Comparison of ENCODE assay signal across 11 cellular contexts in genomic region chr11:134951305-134951700, GRCh38.
A peak's percentile ranks its signal among the peaks of the same experiment; 100 is the strongest.
DNase-seq lines count a peak whose midpoint lies in the region; ATAC-seq, FAIRE-seq and TF ChIP-seq lines count a peak whose summit lies in the region.
"Had no signal": no experiment of that assay in that cellular context is flagged by ENCODE, and none has a peak within 500 bp of the region (broad histone marks: within the 10 kb centered on the region; RNA-seq: fewer than 3 reads in every experiment).

No MANE protein-coding gene starts in this region.

- no peak overlapping the region for H3K4me2 ChIP-seq in H1 (ENCODE audit: insufficient read depth in 1 of 2, low read depth in 2 of 2, low read length in 2 of 2)

- no peaks in the 10 kb centered on the region for H3K4me1 Mint-ChIP-seq in Caco-2 (ENCODE audit: low read depth, unreplicated experiment)

- H4K91ac ChIP-seq in H1 (replicated peaks; ENCODE audit: insufficient read length, low read length) = no peak overlapping the region

- H3K23me2 ChIP-seq in H1 (ENCODE audit: low read depth, low read length) = no peaks in the 10 kb centered on the region; the same call in 1 of the 2 replicates

- no peak overlapping the region for H2BK120ac ChIP-seq in H1 (replicated peaks; ENCODE audit: low read depth, low read length)

- H2AK5ac ChIP-seq in H1 (ENCODE audit: low read depth, low read length) = no peak overlapping the region

- H3K4me3 ChIP-seq in H1 (ENCODE audit: extremely low read depth in 1 of 4, insufficient read depth in 2 of 4, low read depth in 3 of 4, low read length in 4 of 4) (no peak overlapping the region), mesodermal cell (ENCODE audit: extremely low read depth, insufficient read depth, low read length, poor library complexity, severe bottlenecking) (no peak overlapping the region), Caco-2 (ENCODE audit: low read depth, low read length) (no peak overlapping the region)

- TF ChIP-seq EP300 in H1 (IDR thresholded peaks at IDR 0.05; ENCODE audit: borderline replicate concordance in 1 of 2, low read depth in 2 of 2, low read length in 2 of 2) = no peak

- no peak overlapping the region for H3K56ac ChIP-seq in H1 (replicated peaks; ENCODE audit: insufficient read length, low read depth, low read length)

- no peak for TF ChIP-seq CTCF in H1 (IDR thresholded peaks at IDR 0.05; ENCODE audit: control extremely low read depth in 1 of 3, insufficient read depth in 1 of 3, low read depth in 1 of 3, low read length in 3 of 3)
- no peak for TF ChIP-seq CTCF in Caco-2 (IDR thresholded peaks at IDR 0.05; ENCODE audit: insufficient read depth in 1 of 2, low read depth in 1 of 2, low read length in 1 of 2, severe bottlenecking in 1 of 2, unreplicated experiment in 1 of 2)

- no peak overlapping the region for H3K27ac Mint-ChIP-seq in Caco-2 (ENCODE audit: unreplicated experiment)

- CTCF ChIA-PET in H1 (lab: Charles Lee; ENCODE audit: partially characterized antibody) = interaction anchor here (0.7 to 2.9 kb wide), 7 partner anchors 10 to 85 kb away, joined by 3 to 8 read pairs (median 3); no protein-coding TSS in a partner anchor
- CTCF ChIA-PET in Caco-2 (lab: Charles Lee) = interaction anchor here (0.5 kb wide), 1 partner anchor 11 kb away, joined by 3 read pairs; no protein-coding TSS in a partner anchor

- H2BK5ac ChIP-seq in H1 (ENCODE audit: low read depth, low read length) = no peak overlapping the region

- H3K36me3 ChIP-seq in H1 (ENCODE audit: control insufficient read depth in 2 of 4, insufficient read depth in 4 of 4, low read length in 3 of 4) (no peaks in the 10 kb centered on the region), mesodermal cell (ENCODE audit: control insufficient read depth, insufficient read depth, low read length) (no peaks in the 10 kb centered on the region), Caco-2 (ENCODE audit: control insufficient read depth, insufficient read depth, low read length) (no peaks in the 10 kb centered on the region)

- no peaks in the 10 kb centered on the region for H3K36me3 Mint-ChIP-seq in Caco-2 (ENCODE audit: insufficient read depth, unreplicated experiment)

- no peak overlapping the region for H2BK20ac ChIP-seq in H1 (ENCODE audit: low read length)

- peak overlapping the region; percentile 71; the same call in 1 of the 2 replicates for H3K18ac ChIP-seq in H1 (ENCODE audit: extremely low read depth, low read length)

- no peak overlapping the region for H2BK15ac ChIP-seq in H1 (ENCODE audit: low read length)

- H4K8ac ChIP-seq in H1 (ENCODE audit: extremely low read depth, insufficient read depth, low read length) = no peak overlapping the region

- no peak overlapping the region for H3K4me3 Mint-ChIP-seq in Caco-2 (ENCODE audit: unreplicated experiment)

- no peak overlapping the region for H2BK12ac ChIP-seq in H1 (ENCODE audit: low read depth, low read length)

- TF ChIP-seq RAD21 in H1 (IDR thresholded peaks at IDR 0.05 in 1 of 2, conservative IDR thresholded peaks at IDR 0.05 in 1 of 2; ENCODE audit: low read depth in 2 of 2, low read length in 2 of 2) = no peak

- intact Hi-C loops in Right ventricle myocardium superior (cut with DNase I) = no loop called here
- intact Hi-C loops in cardiac septum (cut with DNase I) = no loop called here
- intact Hi-C loops in Caco-2 (cut with micrococcal nuclease; ENCODE audit: unreplicated experiment) = no loop called here

- H3K27ac ChIP-seq in H1 (ENCODE audit: low read depth, low read length) (no peak overlapping the region), mesodermal cell (ENCODE audit: low read depth, low read length, severe bottlenecking) (peak overlapping the region; percentile 89)
- H3K27ac ChIP-seq: RWPE1 had no signal

- H3K9me3 Mint-ChIP-seq in Caco-2 (ENCODE audit: unreplicated experiment) = no peaks in the 10 kb centered on the region

- ATAC-seq in Right ventricle myocardium superior (ENCODE audit: poor library complexity) (peak; percentile 55), HG02870 (IDR thresholded peaks at IDR 0.05; ENCODE audit: unreplicated experiment) (no peak)

- H3K27me3 Mint-ChIP-seq in Caco-2 (ENCODE audit: insufficient read depth, unreplicated experiment) = no peaks in the 10 kb centered on the region

- H3K14ac ChIP-seq in H1 (ENCODE audit: insufficient read length) = no peak overlapping the region

- BruUV-seq in Caco-2 (replicated peaks; lab: Mats Ljungman, UMichigan) = no TSS peak

- H3K4me1 ChIP-seq in H1 (replicated peaks in 1 of 4; ENCODE audit: control insufficient read depth in 3 of 4, insufficient read depth in 4 of 4, low read length in 3 of 4) = peaks cover 0 to 7% (median 5%) of the 10 kb centered on the region in 4 experiments; a peak in 4 of 7 replicates
- peaks cover 47% of the 10 kb centered on the region for H3K4me1 ChIP-seq in mesodermal cell (ENCODE audit: control insufficient read depth, insufficient read depth, low read length, poor library complexity, severe bottlenecking)
- H3K4me1 ChIP-seq in Caco-2 = no peaks in the 10 kb centered on the region

- no peaks in the 10 kb centered on the region for H3K79me1 ChIP-seq in H1 (ENCODE audit: low read depth, low read length)

- FAIRE-seq in H1 (lab: Jason Lieb, UNC) = no peak

- WGBS in H1 (ENCODE audit: extremely low coverage in 1 of 2, insufficient coverage in 1 of 2, insufficient read length in 1 of 2, insufficient replicate concordance in 2 of 2, low coverage in 1 of 2, low lambda C conversion rate in 2 of 2, missing lambda C conversion rate in 1 of 2), 2 experiments = 75% methylated on average over 6 of the region's 6 CpGs; no CpG with 5 or more reads in 1 of the 2 experiments
- WGBS in mesodermal cell (ENCODE audit: insufficient coverage in 2 of 2), 2 experiments = 72 to 91% methylated on average over 4 to 5 of the region's 6 CpGs

- no peak for TF ChIP-seq POLR2A in H1 (IDR thresholded peaks at IDR 0.05; ENCODE audit: control extremely low read depth in 1 of 2, low read depth in 2 of 2, low read length in 2 of 2)

- H3K27me3 ChIP-seq in H1 (replicated peaks in 1 of 4; ENCODE audit: control insufficient read depth in 3 of 4, extremely low read depth in 1 of 4, insufficient read depth in 3 of 4, low read length in 3 of 4) = no peaks in the 10 kb centered on the region
- no peaks in the 10 kb centered on the region for H3K27me3 ChIP-seq in Caco-2 (replicated peaks; ENCODE audit: control insufficient read depth, insufficient read depth, low read length)

- POLR2A ChIA-PET in H1 (lab: Charles Lee; ENCODE audit: partially characterized antibody) = interaction anchor here (0.7 kb wide), 1 partner anchor 42 kb away, joined by 4 read pairs; no protein-coding TSS in a partner anchor
- POLR2A ChIA-PET in Caco-2 (lab: Charles Lee) = no interaction called here

- H3K9ac ChIP-seq in H1 (replicated peaks in 1 of 4; ENCODE audit: extremely low read depth in 1 of 4, low read depth in 3 of 4, low read length in 3 of 4) = no peak overlapping the region

- no peak overlapping the region for H3K23ac ChIP-seq in H1 (ENCODE audit: insufficient read length)

- H2AFZ ChIP-seq in H1 (ENCODE audit: low read length) = peak overlapping the region; percentile 85; the same call in 1 of the 2 replicates

- peaks cover 0 to 2% of the 10 kb centered on the region in 2 experiments for H4K20me1 ChIP-seq in H1 (replicated peaks in 1 of 2; ENCODE audit: control insufficient read depth in 1 of 2, insufficient read depth in 2 of 2, low read length in 2 of 2)

- no peak overlapping the region for H4K5ac ChIP-seq in H1 (ENCODE audit: insufficient read length, low read depth, low read length)

- H3K79me2 ChIP-seq in H1 (ENCODE audit: control insufficient read depth in 1 of 2, insufficient read depth in 2 of 2, low read length in 2 of 2) = no peaks in the 10 kb centered on the region

- H3K4ac ChIP-seq in H1 (replicated peaks; ENCODE audit: insufficient read length, low read depth, low read length) = no peak overlapping the region

- DNase-seq in Right ventricle myocardium superior = peak; percentile 53
- no peak for DNase-seq in cardiac septum (ENCODE audit: low spot score)
- no peak for DNase-seq in H1 (ENCODE audit: low read depth in 1 of 2, low spot score in 2 of 2)
- no peak for DNase-seq in dedifferentiated amniotic fluid mesenchymal stem cell (ENCODE audit: extremely low spot score)
- DNase-seq in NCI-H2171 (lab: John Stamatoyannopoulos, UW) = no peak
- DNase-seq in Caco-2 = no peak
- DNase-seq: activated CD4-positive, alpha-beta T cell treated with anti-CD3 and anti-CD28 coated beads for 4 hours; NCI-H1417 had no signal

- no peaks in the 10 kb centered on the region for H3K9me3 ChIP-seq in H1 (ENCODE audit: insufficient read depth in 2 of 2, low read depth in 1 of 2, low read length in 1 of 2)
- H3K9me3 ChIP-seq in mesodermal cell (ENCODE audit: control insufficient read depth, low read length) = no peaks in the 10 kb centered on the region
- H3K9me3 ChIP-seq in Caco-2 = no peaks in the 10 kb centered on the region

TF ChIP-seq in H1, 55 proteins besides CTCF, POLR2A, EP300 and RAD21 (continues in another document):
- TF ChIP-seq CHD1 (IDR thresholded peaks at IDR 0.05; ENCODE audit: low read depth, low read length) (no peak), POLR2AphosphoS5 (IDR thresholded peaks at IDR 0.05; ENCODE audit: low read depth, low read length) (no peak), HDAC2 (IDR thresholded peaks at IDR 0.05; ENCODE audit: borderline replicate concordance in 1 of 2, low read depth in 2 of 2, low read length in 2 of 2) (no peak), NANOG (IDR thresholded peaks at IDR 0.05; ENCODE audit: insufficient read depth, low read depth, low read length, poor library complexity, severe bottlenecking) (no peak), HDAC6 (IDR thresholded peaks at IDR 0.05; ENCODE audit: low read depth, low read length) (no peak), KDM4A (IDR thresholded peaks at IDR 0.05; ENCODE audit: low read depth, low read length, severe bottlenecking) (no peak), SUZ12 (IDR thresholded peaks at IDR 0.05; ENCODE audit: low read length) (no peak), RXRA (IDR thresholded peaks at IDR 0.05; ENCODE audit: insufficient read depth, low read depth, low read length) (no peak), BACH1 (IDR thresholded peaks at IDR 0.05; ENCODE audit: low read length) (no peak), TAF1 (IDR thresholded peaks at IDR 0.05; ENCODE audit: low read depth, low read length) (no peak), SIRT6 (IDR thresholded peaks at IDR 0.05; ENCODE audit: low read length) (no peak), EZH2 (IDR thresholded peaks at IDR 0.05; ENCODE audit: low read depth, low read length, severe bottlenecking) (no peak), JUN (IDR thresholded peaks at IDR 0.05; ENCODE audit: low read depth, low read length) (no peak)
- TF ChIP-seq, protein P1, sequence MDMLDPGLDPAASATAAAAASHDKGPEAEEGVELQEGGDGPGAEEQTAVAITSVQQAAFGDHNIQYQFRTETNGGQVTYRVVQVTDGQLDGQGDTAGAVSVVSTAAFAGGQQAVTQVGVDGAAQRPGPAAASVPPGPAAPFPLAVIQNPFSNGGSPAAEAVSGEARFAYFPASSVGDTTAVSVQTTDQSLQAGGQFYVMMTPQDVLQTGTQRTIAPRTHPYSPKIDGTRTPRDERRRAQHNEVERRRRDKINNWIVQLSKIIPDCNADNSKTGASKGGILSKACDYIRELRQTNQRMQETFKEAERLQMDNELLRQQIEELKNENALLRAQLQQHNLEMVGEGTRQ (IDR thresholded peaks at IDR 0.05; ENCODE audit: low read length) = no peak
